15 cellular contexts compared by ENCODE assay signal in the genomic region with DNA sequence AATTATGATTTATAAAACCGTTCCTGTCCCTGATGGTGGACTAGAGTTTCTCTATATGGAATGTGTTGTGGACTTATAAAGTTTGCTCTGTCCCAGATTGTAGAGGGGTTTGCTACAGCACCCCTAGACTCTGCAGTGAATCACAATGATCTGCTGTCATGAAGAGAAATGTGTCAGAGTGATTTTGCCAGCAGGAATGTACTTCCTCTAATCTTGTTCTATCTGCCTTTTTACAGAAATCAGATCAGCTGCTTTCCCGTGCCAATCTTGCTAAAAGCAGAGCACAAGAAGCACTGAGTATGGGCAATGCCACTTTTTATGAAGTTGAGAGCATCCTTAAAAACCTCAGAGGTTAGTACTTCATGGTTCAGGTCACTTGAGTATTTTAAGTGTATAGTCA. TPM values are rescaled to one million over a fixed set of nuclear protein-coding genes. Genes with fewer than 3 reads are reported as not detected.
DNase-seq lines count a peak whose midpoint lies in the region; ATAC-seq, FAIRE-seq and TF ChIP-seq lines count a peak whose summit lies in the region.
"Had no signal": no experiment of that assay in that cellular context is flagged by ENCODE, and none has a peak within 500 bp of the region (broad histone marks: within the 10 kb centered on the region; RNA-seq: fewer than 3 reads in every experiment).

No MANE protein-coding gene starts in this region.

- peaks cover 9% of the 10 kb centered on the region for H4K20me1 ChIP-seq in keratinocyte (ENCODE audit: control insufficient read depth, extremely low read depth, insufficient read depth, low read length)
- H4K20me1 ChIP-seq: BLaER1 treated with 17β-estradiol and CSF1 and Interleukin-3, amounts not matched to agents 10 nM and 100 nM had no signal

- H3K79me2 ChIP-seq in keratinocyte (ENCODE audit: control insufficient read depth, insufficient read depth, low read length), result no peaks in the 10 kb centered on the region

- H3K9me1 ChIP-seq in keratinocyte (ENCODE audit: control insufficient read depth, extremely low read depth, insufficient read depth, low read length), result no peaks in the 10 kb centered on the region

- H3K36me3 ChIP-seq in BJ (ENCODE audit: control insufficient read depth, insufficient read depth, low read length) (no peaks in the 10 kb centered on the region), bronchial epithelial cell (ENCODE audit: control insufficient read depth, insufficient read depth, low read length) (peaks cover 23% of the 10 kb centered on the region), keratinocyte (ENCODE audit: control insufficient read depth in 2 of 2, extremely low read depth in 1 of 2, insufficient read depth in 2 of 2, low read length in 2 of 2) (peaks cover 42 to 69% of the 10 kb centered on the region in 2 experiments)
- H3K36me3 ChIP-seq: BLaER1 treated with 17β-estradiol and CSF1 and Interleukin-3, amounts not matched to agents 10 nM and 100 nM had no signal

- ATAC-seq in GM19463 (IDR thresholded peaks at IDR 0.05; ENCODE audit: unreplicated experiment) (no peak), HG03280 (IDR thresholded peaks at IDR 0.05; ENCODE audit: unreplicated experiment) (no peak)
- ATAC-seq: activated CD4-positive, CD25-positive, alpha-beta regulatory T cell treated with anti-CD3 and anti-CD28 coated beads, Interleukin-2, amount 50 U/mL, for 24 hours had no signal

- H3K27me3 ChIP-seq in BJ (ENCODE audit: control insufficient read depth, insufficient read depth, low read length), result no peaks in the 10 kb centered on the region
- H3K27me3 ChIP-seq in bronchial epithelial cell (ENCODE audit: control insufficient read depth, insufficient read depth, low read length), result no peaks in the 10 kb centered on the region
- no peaks in the 10 kb centered on the region for H3K27me3 ChIP-seq in keratinocyte (ENCODE audit: control insufficient read depth, extremely low read depth, insufficient read depth, low read length)
- H3K27me3 ChIP-seq: BLaER1 treated with 17β-estradiol and CSF1 and Interleukin-3, amounts not matched to agents 10 nM and 100 nM had no signal

- DNase-seq in BJ (ENCODE audit: low read depth) (peak; percentile 31), HS-5 (ENCODE audit: low read depth) (peak; percentile 56), bronchial epithelial cell (ENCODE audit: low read depth) (peak; percentile 66), keratinocyte (ENCODE audit: low read depth, low spot score) (no peak), OCI-M2 (lab: John Stamatoyannopoulos, UW; ENCODE audit: unreplicated experiment) (no peak)
- DNase-seq in stimulated activated naive CD4-positive, alpha-beta T cell (lab: John Stamatoyannopoulos, UW), result no peak
- DNase-seq: activated naive CD8-positive, alpha-beta T cell treated with anti-CD3 and anti-CD28 coated beads, Interleukin-2, amount 10 ng/mL, durations not matched to agents 7 days and 5 days; cortex of kidney; NCI-H510A; OCI-M1 had no signal

- CTCF ChIA-PET in BJ (lab: Yijun Ruan, JAX), result interaction anchor here (1.0 to 7.1 kb wide), 6 partner anchors 11 to 96 kb away, joined by 3 to 36 read pairs (median 4); no protein-coding TSS in a partner anchor

- H3K9me3 ChIP-seq in keratinocyte (ENCODE audit: control insufficient read depth, low read depth, low read length), result no peaks in the 10 kb centered on the region
- H3K9me3 ChIP-seq: BLaER1 treated with 17β-estradiol and CSF1 and Interleukin-3, amounts not matched to agents 10 nM and 100 nM had no signal

- POLR2A ChIA-PET in BJ (lab: Charles Lee), result no interaction called here

- FAIRE-seq in bronchial epithelial cell (lab: Jason Lieb, UNC) (no peak), keratinocyte (lab: Jason Lieb, UNC) (no peak)
- FAIRE-seq: islet of Langerhans had no signal

- no peak for TF ChIP-seq CTCF in BJ (IDR thresholded peaks at IDR 0.05; ENCODE audit: insufficient read depth, low read depth, low read length)
- TF ChIP-seq CTCF in bronchial epithelial cell (IDR thresholded peaks at IDR 0.05; ENCODE audit: insufficient read depth, low read length, severe bottlenecking), result no peak
- TF ChIP-seq CTCF in keratinocyte (optimal IDR thresholded peaks at IDR 0.05 in 1 of 3, IDR thresholded peaks at IDR 0.05 in 1 of 3, conservative IDR thresholded peaks at IDR 0.05 in 1 of 3; ENCODE audit: extremely low read depth in 1 of 3, insufficient read depth in 2 of 3, low read length in 3 of 3), result no peak

- peaks cover 36% of the 10 kb centered on the region for H3K4me1 ChIP-seq in keratinocyte (ENCODE audit: control insufficient read depth, extremely low read depth, insufficient read depth, low read length)

- H2AFZ ChIP-seq in keratinocyte (ENCODE audit: control insufficient read depth, low read length), result no peak overlapping the region

- no peak overlapping the region for H3K4me2 ChIP-seq in keratinocyte (ENCODE audit: control insufficient read depth, extremely low read depth, insufficient read depth, low read depth, low read length)
- H3K4me2 ChIP-seq: BLaER1 treated with 17β-estradiol and CSF1 and Interleukin-3, amounts not matched to agents 10 nM and 100 nM had no signal

- no peak overlapping the region for H3K9ac ChIP-seq in keratinocyte (ENCODE audit: control insufficient read depth, extremely low read depth, insufficient read depth, low read length)
- H3K9ac ChIP-seq: BLaER1 treated with 17β-estradiol and CSF1 and Interleukin-3, amounts not matched to agents 10 nM and 100 nM had no signal

- H3K4me3 ChIP-seq in BJ (ENCODE audit: low read depth, low read length) (no peak overlapping the region), bronchial epithelial cell (ENCODE audit: low read depth, low read length) (no peak overlapping the region), keratinocyte (ENCODE audit: control insufficient read depth in 2 of 3, extremely low read depth in 1 of 3, insufficient read depth in 2 of 3, low read depth in 1 of 3, low read length in 3 of 3) (no peak overlapping the region)
- H3K4me3 ChIP-seq: BLaER1 treated with 17β-estradiol and CSF1 and Interleukin-3, amounts not matched to agents 10 nM and 100 nM had no signal

- dilution Hi-C loops in keratinocyte (cut with MboI; ENCODE audit: extremely low pct_ligation_motif_present, low sequenced_read_pairs), result no loop called here

- peak overlapping the region; percentile 19 for H3K27ac ChIP-seq in keratinocyte (ENCODE audit: control insufficient read depth, insufficient read depth, low read length)
- H3K27ac ChIP-seq: BLaER1 treated with 17β-estradiol and CSF1 and Interleukin-3, amounts not matched to agents 10 nM and 100 nM had no signal

RNA-seq across cellular contexts. Expression of a gene that starts 52.0 kb away (rescaled TPM):
- polyA plus RNA-seq in BJ (2011; rRNA removed) (0.70 and 0.96 TPM in 2 replicates), keratinocyte (1,627 to 2,571 TPM (median 2,208 TPM) in 3 replicates)
- 0.21 and 0.85 TPM in 2 replicates for polyA minus RNA-seq in BJ (2011; rRNA and poly(A)+ RNA removed)
- 1,014 and 1,840 TPM in 2 replicates for total RNA-seq in bronchial epithelial cell
- polyA plus RNA-seq in keratinocyte (2011; ENCODE audit: low read depth), result 350 TPM
- polyA plus RNA-seq in keratinocyte (2011; cell fraction: cytosol; rRNA removed), result 688 and 783 TPM in 2 replicates
- 3,724 and 4,110 TPM in 2 replicates for polyA plus RNA-seq in keratinocyte (2011; cell fraction: nucleus; rRNA removed)
- polyA plus RNA-seq in keratinocyte (2012; ENCODE audit: low replicate concordance), result 312 and 2,583 TPM in 2 replicates
- polyA minus RNA-seq in keratinocyte, result 2,532 to 3,187 TPM (median 2,714 TPM) in 3 replicates
- polyA minus RNA-seq in keratinocyte (2011; cell fraction: cytosol; rRNA and poly(A)+ RNA removed), result 1,597 TPM
- polyA minus RNA-seq in keratinocyte (2011; cell fraction: nucleus; rRNA and poly(A)+ RNA removed), result 4,972 and 7,290 TPM in 2 replicates
- total RNA-seq: activated naive CD8-positive, alpha-beta T cell treated with anti-CD3 and anti-CD28 coated beads, Interleukin-2, amount 10 ng/mL, durations not matched to agents 7 days and 5 days had no signal

Comparison
In these comparisons a context has a peak if more than half of its experiments do, and no peak if none do; other contexts are left out.
1. DNase-seq: peak in BJ (single experiment), HS-5 (single experiment) and bronchial epithelial cell (single experiment); none in keratinocyte (single experiment), stimulated activated naive CD4-positive, alpha-beta T cell (0 of 6) and OCI-M2 (single experiment).
2. RNA of a gene that starts 52.0 kb away (polyA plus RNA-seq): 312 to 4,110 TPM in keratinocyte; 0.70 to 0.96 TPM in BJ; every median in the first group is over 100 times any median in the second.